In genomic region chr1:67892451-67893125, GRCh38 we compare ENCODE assay signal across 1 cellular context.
TF ChIP-seq lines count a peak whose summit lies in the region.

No MANE protein-coding gene starts in this region.

TF ChIP-seq in GM23338, 12 proteins besides CTCF, POLR2A, EP300 and RAD21:
- TF ChIP-seq, protein P1, sequence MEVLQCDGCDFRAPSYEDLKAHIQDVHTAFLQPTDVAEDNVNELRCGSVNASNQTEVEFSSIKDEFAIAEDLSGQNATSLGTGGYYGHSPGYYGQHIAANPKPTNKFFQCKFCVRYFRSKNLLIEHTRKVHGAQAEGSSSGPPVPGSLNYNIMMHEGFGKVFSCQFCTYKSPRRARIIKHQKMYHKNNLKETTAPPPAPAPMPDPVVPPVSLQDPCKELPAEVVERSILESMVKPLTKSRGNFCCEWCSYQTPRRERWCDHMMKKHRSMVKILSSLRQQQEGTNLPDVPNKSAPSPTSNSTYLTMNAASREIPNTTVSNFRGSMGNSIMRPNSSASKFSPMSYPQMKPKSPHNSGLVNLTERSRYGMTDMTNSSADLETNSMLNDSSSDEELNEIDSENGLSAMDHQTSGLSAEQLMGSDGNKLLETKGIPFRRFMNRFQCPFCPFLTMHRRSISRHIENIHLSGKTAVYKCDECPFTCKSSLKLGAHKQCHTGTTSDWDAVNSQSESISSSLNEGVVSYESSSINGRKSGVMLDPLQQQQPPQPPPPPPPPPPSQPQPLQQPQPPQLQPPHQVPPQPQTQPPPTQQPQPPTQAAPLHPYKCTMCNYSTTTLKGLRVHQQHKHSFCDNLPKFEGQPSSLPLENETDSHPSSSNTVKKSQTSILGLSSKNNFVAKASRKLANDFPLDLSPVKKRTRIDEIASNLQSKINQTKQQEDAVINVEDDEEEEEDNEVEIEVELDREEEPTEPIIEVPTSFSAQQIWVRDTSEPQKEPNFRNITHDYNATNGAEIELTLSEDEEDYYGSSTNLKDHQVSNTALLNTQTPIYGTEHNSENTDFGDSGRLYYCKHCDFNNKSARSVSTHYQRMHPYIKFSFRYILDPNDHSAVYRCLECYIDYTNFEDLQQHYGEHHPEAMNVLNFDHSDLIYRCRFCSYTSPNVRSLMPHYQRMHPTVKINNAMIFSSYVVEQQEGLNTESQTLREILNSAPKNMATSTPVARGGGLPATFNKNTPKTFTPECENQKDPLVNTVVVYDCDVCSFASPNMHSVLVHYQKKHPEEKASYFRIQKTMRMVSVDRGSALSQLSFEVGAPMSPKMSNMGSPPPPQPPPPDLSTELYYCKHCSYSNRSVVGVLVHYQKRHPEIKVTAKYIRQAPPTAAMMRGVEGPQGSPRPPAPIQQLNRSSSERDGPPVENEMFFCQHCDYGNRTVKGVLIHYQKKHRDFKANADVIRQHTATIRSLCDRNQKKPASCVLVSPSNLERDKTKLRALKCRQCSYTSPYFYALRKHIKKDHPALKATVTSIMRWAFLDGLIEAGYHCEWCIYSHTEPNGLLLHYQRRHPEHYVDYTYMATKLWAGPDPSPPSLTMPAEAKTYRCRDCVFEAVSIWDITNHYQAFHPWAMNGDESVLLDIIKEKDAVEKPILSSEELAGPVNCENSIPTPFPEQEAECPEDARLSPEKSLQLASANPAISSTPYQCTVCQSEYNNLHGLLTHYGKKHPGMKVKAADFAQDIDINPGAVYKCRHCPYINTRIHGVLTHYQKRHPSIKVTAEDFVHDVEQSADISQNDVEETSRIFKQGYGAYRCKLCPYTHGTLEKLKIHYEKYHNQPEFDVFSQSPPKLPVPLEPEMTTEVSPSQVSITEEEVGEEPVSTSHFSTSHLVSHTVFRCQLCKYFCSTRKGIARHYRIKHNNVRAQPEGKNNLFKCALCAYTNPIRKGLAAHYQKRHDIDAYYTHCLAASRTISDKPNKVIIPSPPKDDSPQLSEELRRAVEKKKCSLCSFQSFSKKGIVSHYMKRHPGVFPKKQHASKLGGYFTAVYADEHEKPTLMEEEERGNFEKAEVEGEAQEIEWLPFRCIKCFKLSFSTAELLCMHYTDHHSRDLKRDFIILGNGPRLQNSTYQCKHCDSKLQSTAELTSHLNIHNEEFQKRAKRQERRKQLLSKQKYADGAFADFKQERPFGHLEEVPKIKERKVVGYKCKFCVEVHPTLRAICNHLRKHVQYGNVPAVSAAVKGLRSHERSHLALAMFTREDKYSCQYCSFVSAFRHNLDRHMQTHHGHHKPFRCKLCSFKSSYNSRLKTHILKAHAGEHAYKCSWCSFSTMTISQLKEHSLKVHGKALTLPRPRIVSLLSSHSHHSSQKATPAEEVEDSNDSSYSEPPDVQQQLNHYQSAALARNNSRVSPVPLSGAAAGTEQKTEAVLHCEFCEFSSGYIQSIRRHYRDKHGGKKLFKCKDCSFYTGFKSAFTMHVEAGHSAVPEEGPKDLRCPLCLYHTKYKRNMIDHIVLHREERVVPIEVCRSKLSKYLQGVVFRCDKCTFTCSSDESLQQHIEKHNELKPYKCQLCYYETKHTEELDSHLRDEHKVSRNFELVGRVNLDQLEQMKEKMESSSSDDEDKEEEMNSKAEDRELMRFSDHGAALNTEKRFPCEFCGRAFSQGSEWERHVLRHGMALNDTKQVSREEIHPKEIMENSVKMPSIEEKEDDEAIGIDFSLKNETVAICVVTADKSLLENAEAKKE (CRISPR knock-in tag; IDR thresholded peaks at IDR 0.05), result no peak
- TF ChIP-seq NANOG (IDR thresholded peaks at IDR 0.05; ENCODE audit: borderline replicate concordance) (no peak), POLR2AphosphoS5 (IDR thresholded peaks at IDR 0.05; ENCODE audit: low read depth) (no peak), ETS1 (IDR thresholded peaks at IDR 0.05) (no peak), CREB1 (CRISPR knock-in tag; IDR thresholded peaks at IDR 0.05; ENCODE audit: low read depth) (no peak), STAT1 (IDR thresholded peaks at IDR 0.05; ENCODE audit: unreplicated experiment) (no peak), JUNB (IDR thresholded peaks at IDR 0.05; ENCODE audit: unreplicated experiment) (no peak), ZNF331 (CRISPR knock-in tag; IDR thresholded peaks at IDR 0.05; ENCODE audit: low read depth) (no peak), EZH2 (IDR thresholded peaks at IDR 0.05; ENCODE audit: low read depth, unreplicated experiment) (no peak), REST (IDR thresholded peaks at IDR 0.05; ENCODE audit: unreplicated experiment) (no peak), EZH2phosphoT487 (IDR thresholded peaks at IDR 0.05; ENCODE audit: unreplicated experiment) (no peak), ZNF114 (CRISPR knock-in tag; IDR thresholded peaks at IDR 0.05) (no peak)
